Comparison of ENCODE assay signal across 8 cellular contexts in the genomic region with DNA sequence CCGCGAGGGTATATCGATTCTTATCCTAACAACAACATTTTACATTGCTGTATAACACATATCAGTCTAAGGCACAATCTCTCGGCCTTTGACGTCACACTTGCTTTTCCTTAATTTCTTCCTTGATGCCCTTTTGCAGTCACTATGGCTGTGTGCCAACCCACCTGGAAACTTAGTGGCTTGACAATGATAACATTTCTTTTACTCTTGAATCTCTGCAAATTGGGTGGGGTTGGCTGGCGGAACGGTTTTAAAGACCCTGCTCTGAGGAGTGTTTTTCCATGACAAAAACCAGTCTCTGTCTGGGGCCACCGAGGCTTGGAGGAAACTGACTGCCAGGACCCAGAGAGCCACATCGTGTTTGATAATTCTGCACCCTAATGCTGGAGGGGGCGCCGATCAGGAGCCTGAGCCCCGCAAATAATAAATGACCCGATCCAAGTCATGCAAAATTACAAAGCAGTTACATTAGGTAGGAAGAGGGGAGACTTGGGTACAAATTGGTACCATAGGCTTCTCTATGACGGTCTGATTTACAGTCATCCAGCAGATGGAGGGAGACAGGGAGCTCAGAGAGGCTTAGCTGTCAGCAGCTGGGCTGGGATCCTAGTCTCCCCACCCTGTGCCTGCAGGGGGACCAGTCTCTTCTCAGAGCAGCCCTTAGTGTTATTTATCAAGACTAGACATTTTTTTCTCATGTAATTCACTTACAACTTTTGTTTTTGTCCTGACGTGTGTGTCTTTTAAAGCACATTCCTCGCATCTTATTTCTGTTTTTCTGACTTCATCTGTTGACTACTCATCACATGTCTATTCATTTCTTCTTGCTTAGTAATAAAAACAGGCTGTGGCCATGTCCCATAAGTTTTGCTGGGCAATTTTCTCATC.
DNase-seq lines count a peak whose midpoint lies in the region; ATAC-seq and TF ChIP-seq lines count a peak whose summit lies in the region.

No MANE protein-coding gene starts in this region.

- H3K9me3 ChIP-seq in CD4-positive, CD25-positive, alpha-beta regulatory T cell (ENCODE audit: control insufficient read depth in 2 of 2, low read length in 2 of 2): no peaks in the 10 kb centered on the region
- H3K9me3 ChIP-seq in mammary epithelial cell (replicated peaks; ENCODE audit: insufficient read depth, low read length): no peaks in the 10 kb centered on the region

- no peaks in the 10 kb centered on the region for H3K36me3 Mint-ChIP-seq in CD4-positive, CD25-positive, alpha-beta regulatory T cell
- no peaks in the 10 kb centered on the region for H3K36me3 Mint-ChIP-seq in naive B cell

- intact Hi-C loops in mammary epithelial cell (cut with micrococcal nuclease): loop anchor here (1.0 kb wide), 1 partner anchor 23 kb away; no protein-coding TSS in a partner anchor

- H3K27ac Mint-ChIP-seq in CD4-positive, CD25-positive, alpha-beta regulatory T cell: peak overlapping the region in 2 of 3 donors; percentile 30 to 40
- H3K27ac Mint-ChIP-seq in naive B cell: peak overlapping the region in 3 of 6 donors; percentile 29 to 79 (median 66)

- dilution Hi-C loops in mammary epithelial cell (cut with HindIII; ENCODE audit: low sequenced_read_pairs): no loop called here

- H3K27ac ChIP-seq in CD4-positive, CD25-positive, alpha-beta regulatory T cell (ENCODE audit: insufficient read depth, low read length, poor library complexity, severe bottlenecking): no peak overlapping the region
- peak overlapping the region; percentile 56 for H3K27ac ChIP-seq in mammary epithelial cell (ENCODE audit: insufficient read depth, low read depth, low read length)

- no peaks in the 10 kb centered on the region for H3K36me3 ChIP-seq in CD4-positive, CD25-positive, alpha-beta regulatory T cell (ENCODE audit: control insufficient read depth, insufficient read depth, low read length)
- H3K36me3 ChIP-seq in mammary epithelial cell (ENCODE audit: insufficient read depth, low read length): no peaks in the 10 kb centered on the region

- H3K27me3 ChIP-seq in CD4-positive, CD25-positive, alpha-beta regulatory T cell (ENCODE audit: control insufficient read depth, insufficient read depth, low read length): no peaks in the 10 kb centered on the region
- H3K27me3 ChIP-seq in mammary epithelial cell (ENCODE audit: insufficient read depth, low read length): no peaks in the 10 kb centered on the region

- 79% methylated on average over 11 of the region's 16 CpGs for WGBS in mammary epithelial cell (ENCODE audit: low coverage, missing lambda C conversion rate)

- in situ Hi-C loops in mammary epithelial cell (cut with MboI; ENCODE audit: low sequenced_read_pairs in 2 of 2): loop anchor here in 1 of 2 donors (5.0 kb wide), 1 partner anchor 45 kb away; no protein-coding TSS in a partner anchor

- no TSS peak for BruUV-seq in mammary epithelial cell (replicated peaks; lab: Mats Ljungman, UMichigan)

- H3K9ac ChIP-seq in mammary epithelial cell (ENCODE audit: insufficient read depth, low read length): no peak overlapping the region

- H4K20me1 ChIP-seq in mammary epithelial cell (ENCODE audit: insufficient read depth, low read length): no peaks in the 10 kb centered on the region

- H3K4me2 ChIP-seq in mammary epithelial cell (ENCODE audit: insufficient read depth, low read depth, low read length): no peak overlapping the region

- no peak overlapping the region for H3K4me3 ChIP-seq in CD4-positive, CD25-positive, alpha-beta regulatory T cell (ENCODE audit: low read depth, low read length)
- no peak overlapping the region for H3K4me3 ChIP-seq in mammary epithelial cell (replicated peaks in 1 of 3; ENCODE audit: insufficient read depth in 1 of 3, low read depth in 2 of 3, low read length in 3 of 3)

- CTCF ChIA-PET in mammary epithelial cell (lab: Charles Lee; ENCODE audit: low non-redundant PET): interaction anchor here (0.6 to 1.2 kb wide), 3 partner anchors 44 to 46 kb away, joined by 3 to 4 read pairs (median 3); no protein-coding TSS in a partner anchor

- H3K4me1 Mint-ChIP-seq in CD4-positive, CD25-positive, alpha-beta regulatory T cell: peaks cover 4 to 46% (median 11%) of the 10 kb centered on the region in 4 donors
- H3K4me1 Mint-ChIP-seq in naive B cell: peaks cover 29 to 52% (median 38%) of the 10 kb centered on the region in 3 donors

- peak in 1 of 2 donors; percentile 33 for TF ChIP-seq CTCF in mammary epithelial cell (conservative IDR thresholded peaks at IDR 0.05 in 1 of 2, IDR thresholded peaks at IDR 0.05 in 1 of 2; ENCODE audit: extremely low read depth in 1 of 2, insufficient read depth in 1 of 2, low read depth in 1 of 2, low read length in 2 of 2)

- H3K4me1 ChIP-seq in CD4-positive, CD25-positive, alpha-beta regulatory T cell (ENCODE audit: control insufficient read depth, insufficient read depth, low read length, poor library complexity, severe bottlenecking): peaks cover 10% of the 10 kb centered on the region
- H3K4me1 ChIP-seq in mammary epithelial cell (ENCODE audit: insufficient read depth, low read length): peaks cover 29% of the 10 kb centered on the region

- H3K9me3 Mint-ChIP-seq in CD4-positive, CD25-positive, alpha-beta regulatory T cell: no peaks in the 10 kb centered on the region
- no peaks in the 10 kb centered on the region for H3K9me3 Mint-ChIP-seq in naive B cell

- peak overlapping the region; percentile 76 to 89 (median 82) for H3K4me3 Mint-ChIP-seq in CD4-positive, CD25-positive, alpha-beta regulatory T cell
- H3K4me3 Mint-ChIP-seq in naive B cell: peak overlapping the region in 7 of 8 donors; percentile 53 to 92 (median 68)

- H2AFZ ChIP-seq in mammary epithelial cell (ENCODE audit: low read depth, low read length): no peak overlapping the region

- ATAC-seq in CD4-positive, CD25-positive, alpha-beta regulatory T cell (ENCODE audit: low read depth in 2 of 2): no peak
- ATAC-seq in naive B cell (ENCODE audit: low read depth in 2 of 2) (no peak), HG03460 (IDR thresholded peaks at IDR 0.05; ENCODE audit: unreplicated experiment) (no peak), HG02798 (IDR thresholded peaks at IDR 0.05; ENCODE audit: poor library complexity, unreplicated experiment) (no peak)

- no peaks in the 10 kb centered on the region for H3K79me2 ChIP-seq in mammary epithelial cell (ENCODE audit: insufficient read depth, low read length)

- no peak for DNase-seq in CD4-positive, CD25-positive, alpha-beta regulatory T cell
- DNase-seq in LHCN-M2 (ENCODE audit: low read depth) (peak; percentile 71), mammary epithelial cell (peak; percentile 82), naive B cell (no peak), OCI-M1 (lab: John Stamatoyannopoulos, UW) (no peak)
- no peak for DNase-seq in activated naive CD4-positive, alpha-beta T cell treated with Interleukin-2 at 50 U/mL for 16 hours

- peaks cover 16% of the 10 kb centered on the region for H3K27me3 Mint-ChIP-seq in CD4-positive, CD25-positive, alpha-beta regulatory T cell
- H3K27me3 Mint-ChIP-seq in naive B cell: no peaks in the 10 kb centered on the region

Comparison
In these comparisons a context has a peak if more than half of its experiments do, and no peak if none do; other contexts are left out.
1. DNase-seq: peak in LHCN-M2 (single experiment) and mammary epithelial cell (single experiment); none in CD4-positive, CD25-positive, alpha-beta regulatory T cell (0 of 3), naive B cell (single experiment), OCI-M1 (single experiment) and activated naive CD4-positive, alpha-beta T cell treated with Interleukin-2 at 50 U/mL for 16 hours (single experiment).